Comparison of ENCODE assay signal across 13 cellular contexts in the genomic region with DNA sequence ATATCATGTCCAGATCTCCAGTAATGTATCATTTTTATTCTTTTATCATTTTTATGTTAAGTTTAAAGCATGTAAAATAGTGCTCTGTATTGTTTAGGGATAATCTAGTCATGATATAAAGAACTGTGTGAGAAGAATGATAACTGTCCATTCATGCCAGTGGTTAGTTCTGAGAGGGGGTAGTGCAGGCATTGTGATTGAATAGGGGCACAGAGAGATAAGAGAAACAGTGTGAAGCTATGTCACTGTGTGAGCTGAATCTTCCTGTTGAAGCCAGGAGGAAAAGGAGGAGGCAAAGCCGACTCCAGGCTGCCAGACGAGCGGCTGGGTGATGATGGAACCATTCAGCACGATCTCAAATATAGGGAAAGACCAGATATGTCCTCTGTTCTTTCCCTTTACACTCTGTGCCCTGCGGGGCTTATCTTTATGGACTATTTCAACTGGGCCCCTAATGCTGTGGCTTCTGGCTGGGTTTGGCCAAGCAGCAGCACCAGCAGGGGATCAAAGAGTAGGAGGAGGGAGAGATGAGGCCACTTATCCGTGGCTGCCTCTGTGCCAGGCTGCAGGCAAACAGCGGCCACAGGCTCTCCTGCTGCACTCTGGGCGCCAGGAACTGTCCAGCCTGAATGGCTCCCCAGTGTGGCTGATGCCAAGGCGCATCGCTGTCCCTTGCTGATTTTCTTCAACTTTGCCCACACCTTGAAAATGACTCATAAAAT.
DNase-seq lines count a peak whose midpoint lies in the region; ATAC-seq and TF ChIP-seq lines count a peak whose summit lies in the region.
"Had no signal": no experiment of that assay in that cellular context is flagged by ENCODE, and none has a peak within 500 bp of the region (broad histone marks: within the 10 kb centered on the region; RNA-seq: fewer than 3 reads in every experiment).

No MANE protein-coding gene starts in this region.

- peaks cover 4% of the 10 kb centered on the region; the same call in 2 of the 3 replicates for H3K4me1 Mint-ChIP-seq in GM23338

- H3K9me2 ChIP-seq in GM23338 (ENCODE audit: insufficient read depth): no peaks in the 10 kb centered on the region

- TF ChIP-seq CTCF in GM23338 (conservative IDR thresholded peaks at IDR 0.05; ENCODE audit: low read depth in 2 of 2) (no peak), tibial nerve (IDR thresholded peaks at IDR 0.05) (no peak), stomach (IDR thresholded peaks at IDR 0.05) (no peak)

- H3K4me3 ChIP-seq in BLaER1: no peak overlapping the region
- H3K4me3 ChIP-seq in GM23338: no peak overlapping the region
- H3K4me3 ChIP-seq in tibial nerve: no peak overlapping the region
- H3K4me3 ChIP-seq in stomach: no peak overlapping the region
- H3K4me3 ChIP-seq: SJCRH30 had no signal

- no peak overlapping the region for H3K4me3 Mint-ChIP-seq in GM23338
- H3K4me3 Mint-ChIP-seq: activated CD4-positive, alpha-beta T cell treated with anti-CD3 and anti-CD28 coated beads, Interleukin-2, amount 10 ng/mL, durations not matched to agents 24 days and 14 days had no signal

- H3K9me3 ChIP-seq in BLaER1 (peaks cover 11% of the 10 kb centered on the region), tibial nerve (no peaks in the 10 kb centered on the region), stomach (no peaks in the 10 kb centered on the region)
- H3K9me3 ChIP-seq: Caco-2 had no signal

- DNase-seq in GM23338 (ENCODE audit: low spot score): no peak
- DNase-seq in SW480 (ENCODE audit: low spot score): peak; percentile 31
- DNase-seq in iris pigment epithelial cell (ENCODE audit: low read depth): peak; percentile 14
- no peak for DNase-seq in tibial nerve (ENCODE audit: low spot score in 2 of 2)
- DNase-seq in stomach: no peak
- DNase-seq in NCI-H1092 treated with DMSO at 0.1 percent for 48 hours (lab: John Stamatoyannopoulos, UW): no peak
- DNase-seq: activated CD4-positive, alpha-beta T cell treated with anti-CD3 and anti-CD28 coated beads, Interleukin-2, amount 10 ng/mL, durations not matched to agents 24 days and 14 days; activated naive CD4-positive, alpha-beta T cell treated with Interleukin-2 at 50 U/mL for 16 hours; Caco-2; NCI-H1694 had no signal

- ATAC-seq in GM23338 (peak; percentile 57), HG02763 (IDR thresholded peaks at IDR 0.05; ENCODE audit: unreplicated experiment) (no peak)

- H3K79me2 ChIP-seq in GM23338 (replicated peaks; ENCODE audit: insufficient read depth): no peaks in the 10 kb centered on the region

- H3K9me3 Mint-ChIP-seq in GM23338: no peaks in the 10 kb centered on the region
- H3K9me3 Mint-ChIP-seq: activated CD4-positive, alpha-beta T cell treated with anti-CD3 and anti-CD28 coated beads, Interleukin-2, amount 10 ng/mL, durations not matched to agents 24 days and 14 days had no signal

- no peaks in the 10 kb centered on the region for H3F3A ChIP-seq in GM23338 (replicated peaks; ENCODE audit: low read depth)

- peaks cover 2% of the 10 kb centered on the region for H3K27me3 Mint-ChIP-seq in GM23338 (ENCODE audit: insufficient read depth, low read depth, poor library complexity)

- peaks cover 18% of the 10 kb centered on the region for H3K4me1 ChIP-seq in BLaER1
- no peaks in the 10 kb centered on the region for H3K4me1 ChIP-seq in GM23338 (ENCODE audit: insufficient read depth)
- no peaks in the 10 kb centered on the region for H3K4me1 ChIP-seq in tibial nerve
- no peaks in the 10 kb centered on the region for H3K4me1 ChIP-seq in stomach
- H3K4me1 ChIP-seq: Caco-2, SJCRH30 had no signal

- H2AFZ ChIP-seq in GM23338: no peak overlapping the region

- TF ChIP-seq EP300 in tibial nerve (IDR thresholded peaks at IDR 0.05) (no peak), stomach (IDR thresholded peaks at IDR 0.05) (no peak)

- H3K27ac ChIP-seq in BLaER1 (peak overlapping the region; percentile 47), GM23338 (ENCODE audit: low read depth) (no peak overlapping the region), tibial nerve (no peak overlapping the region), stomach (no peak overlapping the region)
- H3K27ac ChIP-seq: SJCRH30 had no signal

- WGBS in tibial nerve, 2 donors: 44 to 56% methylated on average over 10 of the region's 10 CpGs
- 49 to 58% (median 57%) methylated on average over 10 of the region's 10 CpGs for WGBS in stomach, 5 donors

- H3K4me2 ChIP-seq in BLaER1 (peak overlapping the region; percentile 44), GM23338 (no peak overlapping the region)

- H3K9ac ChIP-seq in BLaER1: no peak overlapping the region; the same call in 1 of the 2 replicates

- intact Hi-C loops in stomach (cut with DNase I; ENCODE audit: low total_unique reads): no loop called here

- no peak for TF ChIP-seq POLR2A in tibial nerve (IDR thresholded peaks at IDR 0.05)
- no peak for TF ChIP-seq POLR2A in stomach (IDR thresholded peaks at IDR 0.05)

- no peaks in the 10 kb centered on the region for H3K36me3 Mint-ChIP-seq in GM23338 (ENCODE audit: low read depth)

- H4K20me1 ChIP-seq in BLaER1: no peaks in the 10 kb centered on the region
- no peaks in the 10 kb centered on the region for H4K20me1 ChIP-seq in GM23338 (replicated peaks; ENCODE audit: insufficient read depth)

- peaks cover 30% of the 10 kb centered on the region for H3K36me3 ChIP-seq in BLaER1
- no peaks in the 10 kb centered on the region for H3K36me3 ChIP-seq in GM23338 (ENCODE audit: insufficient read depth)
- H3K36me3 ChIP-seq in tibial nerve: no peaks in the 10 kb centered on the region
- H3K36me3 ChIP-seq in stomach: no peaks in the 10 kb centered on the region
- H3K36me3 ChIP-seq: SJCRH30 had no signal

- H3K27me3 ChIP-seq in BLaER1 (no peaks in the 10 kb centered on the region), GM23338 (ENCODE audit: insufficient read depth) (no peaks in the 10 kb centered on the region), tibial nerve (peaks cover 0 to 5% of the 10 kb centered on the region in 2 donors), stomach (peaks cover 0 to 37% (median 15%) of the 10 kb centered on the region in 3 donors)
- H3K27me3 ChIP-seq: SJCRH30 had no signal

- H3K27ac Mint-ChIP-seq in GM23338: no peak overlapping the region
- H3K27ac Mint-ChIP-seq: activated CD4-positive, alpha-beta T cell treated with anti-CD3 and anti-CD28 coated beads, Interleukin-2, amount 10 ng/mL, durations not matched to agents 24 days and 14 days had no signal

TF ChIP-seq in GM23338, 12 proteins besides CTCF, POLR2A, EP300 and RAD21:
- TF ChIP-seq EZH2 (IDR thresholded peaks at IDR 0.05; ENCODE audit: low read depth, unreplicated experiment): no peak
- TF ChIP-seq, protein P1, sequence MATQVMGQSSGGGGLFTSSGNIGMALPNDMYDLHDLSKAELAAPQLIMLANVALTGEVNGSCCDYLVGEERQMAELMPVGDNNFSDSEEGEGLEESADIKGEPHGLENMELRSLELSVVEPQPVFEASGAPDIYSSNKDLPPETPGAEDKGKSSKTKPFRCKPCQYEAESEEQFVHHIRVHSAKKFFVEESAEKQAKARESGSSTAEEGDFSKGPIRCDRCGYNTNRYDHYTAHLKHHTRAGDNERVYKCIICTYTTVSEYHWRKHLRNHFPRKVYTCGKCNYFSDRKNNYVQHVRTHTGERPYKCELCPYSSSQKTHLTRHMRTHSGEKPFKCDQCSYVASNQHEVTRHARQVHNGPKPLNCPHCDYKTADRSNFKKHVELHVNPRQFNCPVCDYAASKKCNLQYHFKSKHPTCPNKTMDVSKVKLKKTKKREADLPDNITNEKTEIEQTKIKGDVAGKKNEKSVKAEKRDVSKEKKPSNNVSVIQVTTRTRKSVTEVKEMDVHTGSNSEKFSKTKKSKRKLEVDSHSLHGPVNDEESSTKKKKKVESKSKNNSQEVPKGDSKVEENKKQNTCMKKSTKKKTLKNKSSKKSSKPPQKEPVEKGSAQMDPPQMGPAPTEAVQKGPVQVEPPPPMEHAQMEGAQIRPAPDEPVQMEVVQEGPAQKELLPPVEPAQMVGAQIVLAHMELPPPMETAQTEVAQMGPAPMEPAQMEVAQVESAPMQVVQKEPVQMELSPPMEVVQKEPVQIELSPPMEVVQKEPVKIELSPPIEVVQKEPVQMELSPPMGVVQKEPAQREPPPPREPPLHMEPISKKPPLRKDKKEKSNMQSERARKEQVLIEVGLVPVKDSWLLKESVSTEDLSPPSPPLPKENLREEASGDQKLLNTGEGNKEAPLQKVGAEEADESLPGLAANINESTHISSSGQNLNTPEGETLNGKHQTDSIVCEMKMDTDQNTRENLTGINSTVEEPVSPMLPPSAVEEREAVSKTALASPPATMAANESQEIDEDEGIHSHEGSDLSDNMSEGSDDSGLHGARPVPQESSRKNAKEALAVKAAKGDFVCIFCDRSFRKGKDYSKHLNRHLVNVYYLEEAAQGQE (IDR thresholded peaks at IDR 0.05; ENCODE audit: unreplicated experiment): peak; percentile 56

Comparison
In these comparisons a context has a peak if more than half of its experiments do, and no peak if none do; other contexts are left out.
1. DNase-seq: peak in SW480 (single experiment) and iris pigment epithelial cell (single experiment); none in GM23338 (single experiment), tibial nerve (0 of 2), stomach (single experiment) and NCI-H1092 treated with DMSO at 0.1 percent for 48 hours (single experiment).